Comparison of ENCODE assay signal across 8 cellular contexts in genomic region chr18:8912348-8913057, GRCh38.
A peak's percentile ranks its signal among the peaks of the same experiment; 100 is the strongest.
DNase-seq lines count a peak whose midpoint lies in the region; ATAC-seq and TF ChIP-seq lines count a peak whose summit lies in the region.

No MANE protein-coding gene starts in this region.

- H3K4me3 Mint-ChIP-seq in activated naive CD8-positive, alpha-beta T cell treated with anti-CD3 and anti-CD28 coated beads for 36 hours, result no peak overlapping the region

- H3K27me3 ChIP-seq in osteoblast (ENCODE audit: insufficient read depth, low read length), result no peaks in the 10 kb centered on the region

- no peaks in the 10 kb centered on the region for H4K20me1 ChIP-seq in osteoblast (ENCODE audit: insufficient read depth, low read length)

- peaks cover 10% of the 10 kb centered on the region for H3K9me3 Mint-ChIP-seq in activated naive CD8-positive, alpha-beta T cell treated with anti-CD3 and anti-CD28 coated beads for 36 hours

- no peaks in the 10 kb centered on the region for H3K36me3 ChIP-seq in osteoblast (ENCODE audit: insufficient read depth, low read length)

- ATAC-seq in GM18505 (IDR thresholded peaks at IDR 0.05; ENCODE audit: unreplicated experiment), result peak; percentile 59
- peak; percentile 49 for ATAC-seq in HG03103 (IDR thresholded peaks at IDR 0.05; ENCODE audit: low read depth, unreplicated experiment)

- no peaks in the 10 kb centered on the region for H3K27me3 Mint-ChIP-seq in activated naive CD8-positive, alpha-beta T cell treated with anti-CD3 and anti-CD28 coated beads for 36 hours

- DNase-seq in activated naive CD8-positive, alpha-beta T cell treated with anti-CD3 and anti-CD28 coated beads for 36 hours, result no peak
- DNase-seq in osteoblast (ENCODE audit: insufficient read length, low spot score, missing footprints), result no peak
- DNase-seq in NCI-H1436 (lab: John Stamatoyannopoulos, UW), result no peak
- DNase-seq in nucleus accumbens (lab: John Stamatoyannopoulos, UW), result no peak
- DNase-seq in KG1 (lab: John Stamatoyannopoulos, UW), result no peak
- no peak for DNase-seq in NCI-H748 treated with DMSO at 0.1 percent for 48 hours (lab: John Stamatoyannopoulos, UW)

- peaks cover 15% of the 10 kb centered on the region for H3K4me1 Mint-ChIP-seq in activated naive CD8-positive, alpha-beta T cell treated with anti-CD3 and anti-CD28 coated beads for 36 hours

- no peak overlapping the region for H3K4me3 ChIP-seq in osteoblast (ENCODE audit: insufficient read depth, low read length)

- TF ChIP-seq POLR2A in GM18505 (IDR thresholded peaks at IDR 0.05; ENCODE audit: borderline replicate concordance, extremely low read depth, insufficient read depth, insufficient read length), result no peak

- H3K79me2 ChIP-seq in osteoblast (ENCODE audit: insufficient read depth, low read length), result no peaks in the 10 kb centered on the region

- TF ChIP-seq CTCF in osteoblast (IDR thresholded peaks at IDR 0.05; ENCODE audit: extremely low read depth, low read depth, low read length), result no peak

- H3K36me3 Mint-ChIP-seq in activated naive CD8-positive, alpha-beta T cell treated with anti-CD3 and anti-CD28 coated beads for 36 hours, result peaks cover 3% of the 10 kb centered on the region

- peak overlapping the region; percentile 39 for H3K27ac Mint-ChIP-seq in activated naive CD8-positive, alpha-beta T cell treated with anti-CD3 and anti-CD28 coated beads for 36 hours

- peak overlapping the region; percentile 88 for H2AFZ ChIP-seq in osteoblast (ENCODE audit: low read length)

- H3K4me1 ChIP-seq in osteoblast (ENCODE audit: insufficient read depth, low read length), result no peaks in the 10 kb centered on the region

- H3K4me2 ChIP-seq in osteoblast (ENCODE audit: insufficient read depth, low read length), result peak overlapping the region; percentile 13

- H3K9me3 ChIP-seq in osteoblast (ENCODE audit: low read depth, low read length), result no peaks in the 10 kb centered on the region

- no peak overlapping the region for H3K27ac ChIP-seq in osteoblast (ENCODE audit: low read depth, low read length)
